12 cellular contexts compared by ENCODE assay signal in genomic region chr4:16513876-16514275, GRCh38.
DNase-seq lines count a peak whose midpoint lies in the region; ATAC-seq and TF ChIP-seq lines count a peak whose summit lies in the region.
"Had no signal": no experiment of that assay in that cellular context is flagged by ENCODE, and none has a peak within 500 bp of the region (broad histone marks: within the 10 kb centered on the region; RNA-seq: fewer than 3 reads in every experiment).

No MANE protein-coding gene starts in this region.

- no peak for TF ChIP-seq CTCF in choroid plexus epithelial cell (conservative IDR thresholded peaks at IDR 0.05; ENCODE audit: low read depth, low read length)

- ATAC-seq in HG03432 (IDR thresholded peaks at IDR 0.05; ENCODE audit: unreplicated experiment) (no peak), GM18517 (IDR thresholded peaks at IDR 0.05; ENCODE audit: unreplicated experiment) (no peak)
- ATAC-seq: HCT116 had no signal

- no peak overlapping the region for H3K4me3 ChIP-seq in choroid plexus epithelial cell (ENCODE audit: low read depth, low read length)
- H3K4me3 ChIP-seq: BLaER1 treated with 17β-estradiol and CSF1 and Interleukin-3, amounts not matched to agents 10 nM and 100 nM had no signal

- DNase-seq in EH (ENCODE audit: low read depth) (peak; percentile 39), choroid plexus epithelial cell (ENCODE audit: low read depth) (peak; percentile 11), iris pigment epithelial cell (ENCODE audit: low read depth) (peak; percentile 38), pulmonary artery endothelial cell (ENCODE audit: low read depth, low spot score) (peak; percentile 49), NCI-H748 (lab: John Stamatoyannopoulos, UW; ENCODE audit: unreplicated experiment) (no peak)
- DNase-seq: 8988T; CD4-positive, CD25-positive, alpha-beta regulatory T cell; KBM-7 had no signal
